8 cellular contexts compared by ENCODE assay signal in the genomic region with DNA sequence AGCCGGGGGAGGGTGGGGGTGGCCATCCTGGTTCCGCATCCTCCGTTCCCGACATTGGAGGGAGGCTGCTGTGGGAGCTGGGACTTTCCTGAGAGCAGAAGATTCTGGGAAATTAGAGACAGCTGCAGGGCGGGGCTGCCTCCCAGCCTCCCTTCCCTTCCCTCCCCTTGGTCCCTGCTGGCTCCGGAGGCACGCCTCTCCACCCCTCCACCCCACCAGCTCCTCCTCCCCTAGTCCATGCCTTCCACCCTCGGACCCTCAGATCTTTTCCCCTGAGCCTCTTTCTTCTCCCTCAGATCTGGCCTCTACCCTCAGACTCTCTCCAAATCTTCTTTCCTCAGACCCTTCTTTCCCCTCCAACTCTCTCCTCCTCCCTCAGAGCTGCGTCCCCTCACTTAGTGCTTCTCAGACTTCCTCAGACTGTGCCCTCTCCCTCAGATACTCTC. TPM values are rescaled to one million over a fixed set of nuclear protein-coding genes. Genes with fewer than 3 reads are reported as not detected.
A peak's percentile ranks its signal among the peaks of the same experiment; 100 is the strongest.
DNase-seq lines count a peak whose midpoint lies in the region; TF ChIP-seq lines count a peak whose summit lies in the region.

No MANE protein-coding gene starts in this region.

- no peaks in the 10 kb centered on the region for H3K27me3 Mint-ChIP-seq in CD8-positive, alpha-beta memory T cell

- H3K27ac ChIP-seq in CD8-positive, alpha-beta memory T cell (ENCODE audit: low read depth, low read length) = peak overlapping the region; percentile 6
- H3K27ac ChIP-seq in parathyroid adenoma (peak overlapping the region; percentile 85), dorsolateral prefrontal cortex (peak overlapping the region in 7 of 59 donors; percentile 5 to 74 (median 51))

- DNase-seq in CD8-positive, alpha-beta memory T cell = no peak
- peak; percentile 88 for DNase-seq in RPMI7951 (ENCODE audit: low read depth)
- DNase-seq in fibroblast of peridontal ligament (ENCODE audit: extremely low read depth) = peak; percentile 82
- no peak for DNase-seq in NOMO-1 treated with DMSO at 0.1 percent for 48 hours (lab: John Stamatoyannopoulos, UW; ENCODE audit: unreplicated experiment)
- no peak for DNase-seq in nucleus accumbens (lab: John Stamatoyannopoulos, UW)
- DNase-seq in dorsolateral prefrontal cortex = no peak
- no peak for DNase-seq in activated CD4-positive, CD25-positive, alpha-beta regulatory T cell (lab: John Stamatoyannopoulos, UW)

- H3K4me1 ChIP-seq in CD8-positive, alpha-beta memory T cell (ENCODE audit: insufficient read depth, low read length) = peaks cover 17% of the 10 kb centered on the region
- peaks cover 39% of the 10 kb centered on the region for H3K4me1 ChIP-seq in parathyroid adenoma

- H3K4me3 Mint-ChIP-seq in CD8-positive, alpha-beta memory T cell = peak overlapping the region in 1 of 7 donors; percentile 72

- peaks cover 0 to 20% (median 0%) of the 10 kb centered on the region in 3 donors for H3K36me3 Mint-ChIP-seq in CD8-positive, alpha-beta memory T cell

- CTCF ChIA-PET in CD8-positive, alpha-beta memory T cell (lab: Charles Lee) = interaction anchor here (2.2 to 2.8 kb wide), 2 partner anchors 22 to 25 kb away, joined by 7 to 13 read pairs; no protein-coding TSS in a partner anchor

- H3K79me2 ChIP-seq in parathyroid adenoma = peaks cover 2% of the 10 kb centered on the region

- intact Hi-C loops in dorsolateral prefrontal cortex (cut with DNase I) = no loop called here

- no peak overlapping the region for H3K4me2 ChIP-seq in parathyroid adenoma (ENCODE audit: low read length)

- no peaks in the 10 kb centered on the region for H3K27me3 ChIP-seq in CD8-positive, alpha-beta memory T cell (ENCODE audit: insufficient read depth, low read length, poor library complexity, severe bottlenecking)
- no peaks in the 10 kb centered on the region for H3K27me3 ChIP-seq in parathyroid adenoma (ENCODE audit: control insufficient read depth, insufficient read depth, low read length)
- H3K27me3 ChIP-seq in dorsolateral prefrontal cortex = no peaks in the 10 kb centered on the region

- TF ChIP-seq CTCF in parathyroid adenoma (IDR thresholded peaks at IDR 0.05) = no peak
- no peak for TF ChIP-seq CTCF in dorsolateral prefrontal cortex (IDR thresholded peaks at IDR 0.05 in 54 of 56, conservative IDR thresholded peaks at IDR 0.05 in 2 of 56; ENCODE audit: low read depth in 1 of 56, partially characterized antibody in 56 of 56)

- H2AFZ ChIP-seq in parathyroid adenoma = peak overlapping the region; percentile 25

- H3K9me3 ChIP-seq in CD8-positive, alpha-beta memory T cell (ENCODE audit: low read length) = no peaks in the 10 kb centered on the region
- H3K9me3 ChIP-seq in parathyroid adenoma (ENCODE audit: control insufficient read depth, low read length) = no peaks in the 10 kb centered on the region

- peaks cover 22 to 38% (median 32%) of the 10 kb centered on the region in 3 donors for H3K4me1 Mint-ChIP-seq in CD8-positive, alpha-beta memory T cell

- H3K9me3 Mint-ChIP-seq in CD8-positive, alpha-beta memory T cell = no peaks in the 10 kb centered on the region

- no peak overlapping the region for H3K9ac ChIP-seq in parathyroid adenoma

- H3K4me3 ChIP-seq in CD8-positive, alpha-beta memory T cell (ENCODE audit: low read length) = no peak overlapping the region
- no peak overlapping the region for H3K4me3 ChIP-seq in parathyroid adenoma (ENCODE audit: low read depth, low read length)
- H3K4me3 ChIP-seq in dorsolateral prefrontal cortex = no peak overlapping the region

- H3K27ac Mint-ChIP-seq in CD8-positive, alpha-beta memory T cell = peak overlapping the region in 7 of 8 donors; percentile 94 to 98 (median 96)

- no peaks in the 10 kb centered on the region for H3K36me3 ChIP-seq in CD8-positive, alpha-beta memory T cell (ENCODE audit: insufficient read depth, low read length)
- H3K36me3 ChIP-seq in parathyroid adenoma (ENCODE audit: control insufficient read depth, insufficient read depth, low read length) = no peaks in the 10 kb centered on the region

- POLR2A ChIA-PET in CD8-positive, alpha-beta memory T cell (lab: Charles Lee) = no interaction called here

RNA-seq across cellular contexts. Expression of a gene that starts 3.1 kb away (rescaled TPM):
- 10 to 100 TPM; 30.5 to 33.9 TPM for total RNA-seq in CD8-positive, alpha-beta memory T cell
- polyA plus RNA-seq in CD8-positive, alpha-beta memory T cell = 9.8 TPM
- 21.8 and 22.6 TPM in 2 replicates for total RNA-seq in RPMI7951 (2014; rRNA removed; shearing (Covaris generic))
- total RNA-seq in dorsolateral prefrontal cortex = 10 to 100 TPM in 70 of 120 experiments, 1 to 10 TPM in 50; 2.5 to 26.7 (median 10.7) TPM

RNA-seq across cellular contexts. Expression of a gene that starts 32.3 kb away (rescaled TPM):
- total RNA-seq in CD8-positive, alpha-beta memory T cell = not detected
- not detected for polyA plus RNA-seq in CD8-positive, alpha-beta memory T cell
- total RNA-seq in RPMI7951 (2014; rRNA removed; shearing (Covaris generic)) = not detected in 2 replicates
- under 1 TPM in 31 of 120 experiments, not detected in 89; 0.31 to 0.90 (median 0.44) TPM for total RNA-seq in dorsolateral prefrontal cortex

RNA-seq across cellular contexts. Expression of a gene that starts 46.5 kb away (rescaled TPM):
- total RNA-seq in CD8-positive, alpha-beta memory T cell = not detected
- not detected for polyA plus RNA-seq in CD8-positive, alpha-beta memory T cell
- total RNA-seq in RPMI7951 (2014; rRNA removed; shearing (Covaris generic)) = 0.20 TPM in 1 of 2 replicates, not detected in the other
- total RNA-seq in dorsolateral prefrontal cortex = not detected

Comparison
In these comparisons a context has a peak if more than half of its experiments do, and no peak if none do; other contexts are left out.
1. DNase-seq: peak in RPMI7951 (single experiment) and fibroblast of peridontal ligament (single experiment); none in CD8-positive, alpha-beta memory T cell (0 of 5), NOMO-1 treated with DMSO at 0.1 percent for 48 hours (single experiment), nucleus accumbens (0 of 56), dorsolateral prefrontal cortex (0 of 10) and activated CD4-positive, CD25-positive, alpha-beta regulatory T cell (0 of 4).